In genomic region chr10:1211844-1212570, GRCh38 we compare ENCODE assay signal across 18 cellular contexts.
A peak's percentile ranks its signal among the peaks of the same experiment; 100 is the strongest.
DNase-seq lines count a peak whose midpoint lies in the region; ATAC-seq and TF ChIP-seq lines count a peak whose summit lies in the region.
"Had no signal": no experiment of that assay in that cellular context is flagged by ENCODE, and none has a peak within 500 bp of the region (broad histone marks: within the 10 kb centered on the region; RNA-seq: fewer than 3 reads in every experiment).

No MANE protein-coding gene starts in this region.

- no peaks in the 10 kb centered on the region for H3K79me2 ChIP-seq in HCT116 (ENCODE audit: insufficient read depth, low read length)

- no TSS peak for BruUV-seq in HCT116 (replicated peaks; lab: Mats Ljungman, UMichigan)

- no peak for TF ChIP-seq POLR2A in HCT116 (IDR thresholded peaks at IDR 0.05; ENCODE audit: borderline replicate concordance, extremely low read depth, insufficient read depth, insufficient read length)

- RAD21 ChIA-PET in HCT116 (lab: Charles Lee; ENCODE audit: low non-redundant PET in 1 of 2, low total read pairs in 2 of 2, uncharacterized antibody in 2 of 2, unreplicated experiment in 2 of 2) = no interaction called here

- TF ChIP-seq RAD21 in HCT116 (IDR thresholded peaks at IDR 0.05; ENCODE audit: low read depth) = no peak

- H3K4me3 Mint-ChIP-seq in glutamatergic neuron (ENCODE audit: unreplicated experiment) = no peak overlapping the region
- H3K4me3 Mint-ChIP-seq in effector memory CD8-positive, alpha-beta T cell = no peak overlapping the region
- H3K4me3 Mint-ChIP-seq: HFFc6 had no signal

- H2AFZ ChIP-seq in HCT116 (ENCODE audit: low read depth, low read length, poor library complexity, severe bottlenecking) = no peak overlapping the region

- H4K20me1 ChIP-seq in HCT116 (ENCODE audit: insufficient read depth) = no peaks in the 10 kb centered on the region

- H3K9me3 Mint-ChIP-seq in glutamatergic neuron (ENCODE audit: unreplicated experiment) = peaks cover 7% of the 10 kb centered on the region
- H3K9me3 Mint-ChIP-seq in effector memory CD8-positive, alpha-beta T cell = peaks cover 0 to 2% of the 10 kb centered on the region in 2 donors

- peak; percentile 18; the same call in 1 of the 2 replicates for ATAC-seq in HCT116
- no peak for ATAC-seq in effector memory CD8-positive, alpha-beta T cell (replicated peaks)

- peaks cover 9% of the 10 kb centered on the region for H3K4me1 Mint-ChIP-seq in glutamatergic neuron (ENCODE audit: low read depth, unreplicated experiment)
- H3K4me1 Mint-ChIP-seq in effector memory CD8-positive, alpha-beta T cell (ENCODE audit: low read depth in 2 of 2) = peaks cover 11 to 17% of the 10 kb centered on the region in 2 donors

- no peak overlapping the region for H3K9ac ChIP-seq in HCT116 (ENCODE audit: low read length)
- H3K9ac ChIP-seq: KMS-11 had no signal

- POLR2A ChIA-PET in HCT116 (lab: Charles Lee) (no interaction called here), HEK293T (lab: Yijun Ruan, JAX) (no interaction called here)

- peaks cover 10% of the 10 kb centered on the region for H3K36me3 Mint-ChIP-seq in glutamatergic neuron (ENCODE audit: unreplicated experiment)
- H3K36me3 Mint-ChIP-seq in effector memory CD8-positive, alpha-beta T cell (ENCODE audit: insufficient read depth) = no peaks in the 10 kb centered on the region

- intact Hi-C loops in HCT116 (cut with micrococcal nuclease) = no loop called here

- no peaks in the 10 kb centered on the region for H3K4me1 ChIP-seq in HCT116 (ENCODE audit: control insufficient read depth in 1 of 2, insufficient read depth in 2 of 2, low read length in 2 of 2)
- H3K4me1 ChIP-seq: SJSA1 had no signal

- peaks cover 25% of the 10 kb centered on the region; the same call in 1 of the 2 replicates for H3K27me3 ChIP-seq in HCT116 (ENCODE audit: insufficient read depth, low read length)

- no peaks in the 10 kb centered on the region for H3K9me3 ChIP-seq in HCT116 (ENCODE audit: control insufficient read depth in 1 of 2, insufficient read depth in 1 of 2, low read depth in 1 of 2, low read length in 2 of 2)
- H3K9me3 ChIP-seq: SJSA1 had no signal

- CTCF ChIA-PET in HCT116 (lab: Charles Lee) (no interaction called here), HEK293T (lab: Yijun Ruan, JAX) (no interaction called here)

- no peak overlapping the region for H3K4me2 ChIP-seq in HCT116 (ENCODE audit: low read length)
- H3K4me2 ChIP-seq: KMS-11 had no signal

- H3K9me2 ChIP-seq in HCT116 (ENCODE audit: insufficient read depth) = no peaks in the 10 kb centered on the region

- H3K4me3 ChIP-seq in HCT116 (replicated peaks in 1 of 2; ENCODE audit: low read depth in 1 of 2, low read length in 2 of 2) = no peak overlapping the region
- H3K4me3 ChIP-seq: SJSA1 had no signal

- peaks cover 4% of the 10 kb centered on the region for H3K27me3 Mint-ChIP-seq in glutamatergic neuron (ENCODE audit: unreplicated experiment)
- peaks cover 0 to 6% of the 10 kb centered on the region in 2 donors for H3K27me3 Mint-ChIP-seq in effector memory CD8-positive, alpha-beta T cell

- no peaks in the 10 kb centered on the region for H3K36me3 ChIP-seq in HCT116 (ENCODE audit: control insufficient read depth in 1 of 2, insufficient read depth in 2 of 2, low read length in 2 of 2)
- H3K36me3 ChIP-seq: SJSA1 had no signal

- TF ChIP-seq CTCF in HCT116 (IDR thresholded peaks at IDR 0.05 in 2 of 3, conservative IDR thresholded peaks at IDR 0.05 in 1 of 3; ENCODE audit: borderline replicate concordance in 1 of 3, insufficient read depth in 1 of 3, low read depth in 2 of 3, low read length in 2 of 3) (no peak), glutamatergic neuron (IDR thresholded peaks at IDR 0.05; ENCODE audit: partially characterized antibody, unreplicated experiment) (no peak), GM10266 (IDR thresholded peaks at IDR 0.05; ENCODE audit: control insufficient read depth, insufficient read depth, low read depth, missing control alignments) (no peak)

- peak; percentile 35 for DNase-seq in DMS 273 treated with DMSO at 0.1 percent for 48 hours (lab: John Stamatoyannopoulos, UW)
- no peak for DNase-seq in HCT116 (ENCODE audit: low read depth, low spot score)
- DNase-seq in glutamatergic neuron = no peak
- DNase-seq in substantia nigra (lab: John Stamatoyannopoulos, UW) = no peak
- no peak for DNase-seq in GM10266 (ENCODE audit: extremely low spot score)
- DNase-seq in HEK293T (ENCODE audit: extremely low spot score) = no peak
- no peak for DNase-seq in effector memory CD8-positive, alpha-beta T cell
- DNase-seq: ACHN, AML-193, GOT3, HFFc6, MV-4-11, NCI-H1930, NCI-H69, SW 1271 had no signal

- H3K27ac ChIP-seq in HCT116 (ENCODE audit: low read depth, low read length) (no peak overlapping the region), substantia nigra (ENCODE audit: low read depth, low read length, poor library complexity, severe bottlenecking) (peak overlapping the region; percentile 51)
- H3K27ac ChIP-seq: C4-2B, KMS-11, SJSA1 had no signal

- H3K27ac Mint-ChIP-seq in glutamatergic neuron (ENCODE audit: unreplicated experiment) = peak overlapping the region; percentile 40
- H3K27ac Mint-ChIP-seq in effector memory CD8-positive, alpha-beta T cell = no peak overlapping the region
- H3K27ac Mint-ChIP-seq: HFFc6 had no signal

TF ChIP-seq in HCT116, 20 proteins besides CTCF, POLR2A, EP300 and RAD21 (continues in another document):
- TF ChIP-seq EZH2 (IDR thresholded peaks at IDR 0.05) (no peak), ELF1 (IDR thresholded peaks at IDR 0.05; ENCODE audit: borderline replicate concordance, low read depth) (no peak), EZH2phosphoT487 (IDR thresholded peaks at IDR 0.05; ENCODE audit: borderline replicate concordance) (no peak), ZFX (IDR thresholded peaks at IDR 0.05) (no peak), JUND (IDR thresholded peaks at IDR 0.05) (no peak), SP1 (IDR thresholded peaks at IDR 0.05; ENCODE audit: low read depth) (no peak), SIN3A (IDR thresholded peaks at IDR 0.05; ENCODE audit: low read depth) (no peak), ZNF274 (IDR thresholded peaks at IDR 0.05; ENCODE audit: low read depth, low read length) (no peak), POLR2AphosphoS5 (IDR thresholded peaks at IDR 0.05; ENCODE audit: low read depth, low read length) (no peak), EGR1 (IDR thresholded peaks at IDR 0.05; ENCODE audit: low read depth) (no peak)
- TF ChIP-seq, protein P1, sequence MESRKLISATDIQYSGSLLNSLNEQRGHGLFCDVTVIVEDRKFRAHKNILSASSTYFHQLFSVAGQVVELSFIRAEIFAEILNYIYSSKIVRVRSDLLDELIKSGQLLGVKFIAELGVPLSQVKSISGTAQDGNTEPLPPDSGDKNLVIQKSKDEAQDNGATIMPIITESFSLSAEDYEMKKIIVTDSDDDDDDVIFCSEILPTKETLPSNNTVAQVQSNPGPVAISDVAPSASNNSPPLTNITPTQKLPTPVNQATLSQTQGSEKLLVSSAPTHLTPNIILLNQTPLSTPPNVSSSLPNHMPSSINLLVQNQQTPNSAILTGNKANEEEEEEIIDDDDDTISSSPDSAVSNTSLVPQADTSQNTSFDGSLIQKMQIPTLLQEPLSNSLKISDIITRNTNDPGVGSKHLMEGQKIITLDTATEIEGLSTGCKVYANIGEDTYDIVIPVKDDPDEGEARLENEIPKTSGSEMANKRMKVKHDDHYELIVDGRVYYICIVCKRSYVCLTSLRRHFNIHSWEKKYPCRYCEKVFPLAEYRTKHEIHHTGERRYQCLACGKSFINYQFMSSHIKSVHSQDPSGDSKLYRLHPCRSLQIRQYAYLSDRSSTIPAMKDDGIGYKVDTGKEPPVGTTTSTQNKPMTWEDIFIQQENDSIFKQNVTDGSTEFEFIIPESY (IDR thresholded peaks at IDR 0.05; ENCODE audit: extremely low read depth, insufficient replicate concordance, low read length) = no peak
- TF ChIP-seq, protein P2, sequence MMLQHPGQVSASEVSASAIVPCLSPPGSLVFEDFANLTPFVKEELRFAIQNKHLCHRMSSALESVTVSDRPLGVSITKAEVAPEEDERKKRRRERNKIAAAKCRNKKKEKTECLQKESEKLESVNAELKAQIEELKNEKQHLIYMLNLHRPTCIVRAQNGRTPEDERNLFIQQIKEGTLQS (IDR thresholded peaks at IDR 0.05) = no peak

TF ChIP-seq in HEK293T, 16 proteins besides CTCF, POLR2A, EP300 and RAD21:
- TF ChIP-seq HDGF (IDR thresholded peaks at IDR 0.05; ENCODE audit: borderline replicate concordance) (no peak), FOXK2 (IDR thresholded peaks at IDR 0.05) (no peak), LEF1 (IDR thresholded peaks at IDR 0.05; ENCODE audit: borderline replicate concordance) (no peak), CTBP1 (IDR thresholded peaks at IDR 0.05; ENCODE audit: borderline replicate concordance) (no peak), BHLHE40 (IDR thresholded peaks at IDR 0.05; ENCODE audit: borderline replicate concordance) (no peak), SP1 (IDR thresholded peaks at IDR 0.05) (no peak), L3MBTL2 (conservative IDR thresholded peaks at IDR 0.05) (no peak), ZNF384 (IDR thresholded peaks at IDR 0.05) (no peak), ELF4 (IDR thresholded peaks at IDR 0.05) (no peak), FOXM1 (IDR thresholded peaks at IDR 0.05; ENCODE audit: borderline replicate concordance) (no peak), ARNT (IDR thresholded peaks at IDR 0.05) (no peak), NFRKB (IDR thresholded peaks at IDR 0.05) (no peak), FOXA1 (IDR thresholded peaks at IDR 0.05) (no peak)
- TF ChIP-seq, protein P3, sequence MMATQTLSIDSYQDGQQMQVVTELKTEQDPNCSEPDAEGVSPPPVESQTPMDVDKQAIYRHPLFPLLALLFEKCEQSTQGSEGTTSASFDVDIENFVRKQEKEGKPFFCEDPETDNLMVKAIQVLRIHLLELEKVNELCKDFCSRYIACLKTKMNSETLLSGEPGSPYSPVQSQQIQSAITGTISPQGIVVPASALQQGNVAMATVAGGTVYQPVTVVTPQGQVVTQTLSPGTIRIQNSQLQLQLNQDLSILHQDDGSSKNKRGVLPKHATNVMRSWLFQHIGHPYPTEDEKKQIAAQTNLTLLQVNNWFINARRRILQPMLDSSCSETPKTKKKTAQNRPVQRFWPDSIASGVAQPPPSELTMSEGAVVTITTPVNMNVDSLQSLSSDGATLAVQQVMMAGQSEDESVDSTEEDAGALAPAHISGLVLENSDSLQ (IDR thresholded peaks at IDR 0.05) = no peak
TF ChIP-seq in HEK293T: peak in this region for 0.
